Comparison of ENCODE assay signal across 18 cellular contexts in genomic region chr11:44670814-44671213, GRCh38. TPM values are rescaled to one million over a fixed set of nuclear protein-coding genes. Genes with fewer than 3 reads are reported as not detected.
DNase-seq lines count a peak whose midpoint lies in the region; FAIRE-seq and TF ChIP-seq lines count a peak whose summit lies in the region.
"Had no signal": no experiment of that assay in that cellular context is flagged by ENCODE, and none has a peak within 500 bp of the region (broad histone marks: within the 10 kb centered on the region; RNA-seq: fewer than 3 reads in every experiment).

No MANE protein-coding gene starts in this region.

- H3K18ac ChIP-seq in neuronal stem cell (ENCODE audit: low read length), result no peak overlapping the region

- H3K4me3 ChIP-seq in HUES6 (ENCODE audit: low read depth, low read length) (peak overlapping the region; percentile 41), bronchial epithelial cell (ENCODE audit: low read depth, low read length) (no peak overlapping the region), iPS DF 6.9 (ENCODE audit: low read length) (no peak overlapping the region), neuronal stem cell (ENCODE audit: low read length in 2 of 2) (no peak overlapping the region), colonic mucosa (no peak overlapping the region)
- H3K4me3 ChIP-seq: A549, GM23248 had no signal

- H3K9me3 ChIP-seq in HUES6 (ENCODE audit: control insufficient read depth, insufficient read depth, low read depth, low read length) (peaks cover 12% of the 10 kb centered on the region), iPS DF 6.9 (ENCODE audit: control insufficient read depth, insufficient read depth, low read length) (no peaks in the 10 kb centered on the region), neuronal stem cell (replicated peaks in 1 of 2; ENCODE audit: control insufficient read depth in 2 of 2, insufficient read depth in 1 of 2, low read depth in 1 of 2, low read length in 2 of 2) (peaks cover 0 to 2% of the 10 kb centered on the region in 2 donors), colonic mucosa (no peaks in the 10 kb centered on the region)
- H3K9me3 ChIP-seq: A549, BE2C, Caco-2 had no signal

- no peak overlapping the region for H2AK5ac ChIP-seq in neuronal stem cell (ENCODE audit: low read depth, low read length)

- no peak overlapping the region for H2AFZ ChIP-seq in neuronal stem cell (ENCODE audit: low read length)
- H2AFZ ChIP-seq: GM23248 had no signal

- H3K4me2 ChIP-seq in neuronal stem cell (ENCODE audit: insufficient read depth, low read length, poor library complexity, severe bottlenecking), result no peak overlapping the region
- H3K4me2 ChIP-seq: A549 had no signal

- H3K36me3 ChIP-seq in HUES6 (ENCODE audit: control insufficient read depth, insufficient read depth, low read length), result no peaks in the 10 kb centered on the region
- no peaks in the 10 kb centered on the region for H3K36me3 ChIP-seq in bronchial epithelial cell (ENCODE audit: control insufficient read depth, insufficient read depth, low read length)
- no peaks in the 10 kb centered on the region for H3K36me3 ChIP-seq in iPS DF 6.9 (ENCODE audit: control insufficient read depth, insufficient read depth, low read length)
- H3K36me3 ChIP-seq in neuronal stem cell (replicated peaks in 1 of 2; ENCODE audit: control insufficient read depth in 2 of 2, insufficient read depth in 2 of 2, low read length in 2 of 2), result no peaks in the 10 kb centered on the region
- no peaks in the 10 kb centered on the region for H3K36me3 ChIP-seq in colonic mucosa
- H3K36me3 ChIP-seq: BE2C had no signal

- peak overlapping the region; percentile 17 for H2BK12ac ChIP-seq in neuronal stem cell (ENCODE audit: low read length)

- H3K14ac ChIP-seq in neuronal stem cell (ENCODE audit: low read length), result no peak overlapping the region

- DNase-seq in bronchial epithelial cell (ENCODE audit: low read depth), result no peak
- DNase-seq in iPS DF 6.9 (ENCODE audit: low read depth, low spot score), result no peak
- no peak for DNase-seq in neuronal stem cell (ENCODE audit: low spot score)
- no peak for DNase-seq in mucosa of gallbladder (ENCODE audit: low spot score)
- no peak for DNase-seq in COR-L47 (lab: John Stamatoyannopoulos, UW)
- no peak for DNase-seq in colonic mucosa
- DNase-seq: BE2C; Caco-2; CD8-positive, alpha-beta T cell; DND-41; GDM1; GM23248; HCEC 1CT; HFFc6 had no signal

- H2BK15ac ChIP-seq in neuronal stem cell (ENCODE audit: low read length), result no peak overlapping the region

- no peak overlapping the region for H2BK5ac ChIP-seq in neuronal stem cell (ENCODE audit: low read length)

- peak; percentile 73 for FAIRE-seq in bronchial epithelial cell (lab: Jason Lieb, UNC)
- FAIRE-seq: A549 had no signal

- H3K9ac ChIP-seq in HUES6 (ENCODE audit: low read length) (peak overlapping the region; percentile 55), neuronal stem cell (ENCODE audit: low read depth, low read length, poor library complexity) (no peak overlapping the region), colonic mucosa (ENCODE audit: low read depth in 2 of 2, low read length in 2 of 2) (no peak overlapping the region)
- H3K9ac ChIP-seq: GM23248 had no signal

- H3K23ac ChIP-seq in neuronal stem cell (ENCODE audit: low read depth, low read length, poor library complexity), result no peak overlapping the region

- peak overlapping the region; percentile 92 for H3K27ac ChIP-seq in HUES6 (ENCODE audit: low read depth, low read length)
- peak overlapping the region; percentile 87 for H3K27ac ChIP-seq in iPS DF 6.9 (ENCODE audit: low read length)
- no peak overlapping the region for H3K27ac ChIP-seq in neuronal stem cell (replicated peaks; ENCODE audit: low read length)
- no peak overlapping the region for H3K27ac ChIP-seq in colonic mucosa
- H3K27ac ChIP-seq: A549, C4-2B, GM23248 had no signal

- no peak overlapping the region for H4K91ac ChIP-seq in neuronal stem cell (ENCODE audit: low read depth, low read length, poor library complexity)

- peak overlapping the region; percentile 45 for H3K4ac ChIP-seq in neuronal stem cell (ENCODE audit: low read length)

- H3K4me1 ChIP-seq in HUES6 (ENCODE audit: control insufficient read depth, insufficient read depth, low read length) (peaks cover 15% of the 10 kb centered on the region), iPS DF 6.9 (ENCODE audit: control insufficient read depth, insufficient read depth, low read length) (peaks cover 5% of the 10 kb centered on the region; the same call in 1 of the 2 replicates), neuronal stem cell (ENCODE audit: control insufficient read depth in 2 of 2, insufficient read depth in 1 of 2, low read depth in 1 of 2, low read length in 2 of 2) (peaks cover 0 to 2% of the 10 kb centered on the region in 2 donors), colonic mucosa (no peaks in the 10 kb centered on the region)
- H3K4me1 ChIP-seq: A549, BE2C, Caco-2 had no signal

- H4K8ac ChIP-seq in neuronal stem cell (ENCODE audit: low read depth, low read length), result no peak overlapping the region

- no peaks in the 10 kb centered on the region for H3K79me1 ChIP-seq in neuronal stem cell (ENCODE audit: low read depth, low read length)

- no peak for TF ChIP-seq CTCF in bronchial epithelial cell (IDR thresholded peaks at IDR 0.05; ENCODE audit: insufficient read depth, low read length, severe bottlenecking)
- TF ChIP-seq CTCF in colonic mucosa (IDR thresholded peaks at IDR 0.05), result no peak

- H2BK120ac ChIP-seq in neuronal stem cell (ENCODE audit: low read depth, low read length), result no peak overlapping the region

- no CpG with 5 or more reads among the region's 2 CpGs for WGBS in iPS DF 6.9 (ENCODE audit: insufficient coverage, insufficient read length)
- no CpG with 5 or more reads among the region's 2 CpGs for WGBS in neuronal stem cell (ENCODE audit: extremely low coverage in 2 of 2, insufficient read length in 2 of 2, insufficient replicate concordance in 1 of 2), 2 donors

- H3K27me3 ChIP-seq in HUES6 (ENCODE audit: control insufficient read depth, insufficient read depth, low read length) (no peaks in the 10 kb centered on the region), bronchial epithelial cell (ENCODE audit: control insufficient read depth, insufficient read depth, low read length) (no peaks in the 10 kb centered on the region), iPS DF 6.9 (ENCODE audit: control insufficient read depth, insufficient read depth, low read length) (no peaks in the 10 kb centered on the region), neuronal stem cell (ENCODE audit: control insufficient read depth in 3 of 3, insufficient read depth in 3 of 3, low read depth in 1 of 3, low read length in 3 of 3) (no peaks in the 10 kb centered on the region), colonic mucosa (no peaks in the 10 kb centered on the region)
- H3K27me3 ChIP-seq: BE2C had no signal

- intact Hi-C loops in colonic mucosa (cut with DNase I), result no loop called here

RNA-seq across cellular contexts. Expression of gene TSPAN18, which starts 55.9 kb away (rescaled TPM):
- total RNA-seq in bronchial epithelial cell (not detected in 2 replicates), mucosa of gallbladder (25.1 TPM), colonic mucosa (10 to 100 TPM in 1 of 2 donors, 1 to 10 TPM in 1; 3.4 to 13.4 TPM)
- polyA plus RNA-seq in neuronal stem cell (2013, experiment 1 of 2), result 144 TPM
- polyA plus RNA-seq in neuronal stem cell (2013, experiment 2 of 2), result 146 TPM
- total RNA-seq: HT-29 had no signal

Comparison
In these comparisons a context has a peak if more than half of its experiments do, and no peak if none do; other contexts are left out.
1. H3K27ac ChIP-seq: peak in HUES6 (single experiment) and iPS DF 6.9 (single experiment); none in neuronal stem cell (single experiment) and colonic mucosa (single experiment).